Comparison of ENCODE assay signal across 9 cellular contexts in genomic region chr6:21022343-21023107, GRCh38.
DNase-seq lines count a peak whose midpoint lies in the region; ATAC-seq and TF ChIP-seq lines count a peak whose summit lies in the region.
"Had no signal": no experiment of that assay in that cellular context is flagged by ENCODE, and none has a peak within 500 bp of the region (broad histone marks: within the 10 kb centered on the region; RNA-seq: fewer than 3 reads in every experiment).

No MANE protein-coding gene starts in this region.

- no peaks in the 10 kb centered on the region for H3K36me3 ChIP-seq in adrenal gland (replicated peaks in 1 of 2)

- H3K27me3 Mint-ChIP-seq in CD4-positive, alpha-beta T cell, result no peaks in the 10 kb centered on the region

- no peaks in the 10 kb centered on the region for H3K4me1 Mint-ChIP-seq in CD4-positive, alpha-beta T cell (ENCODE audit: low read depth)

- H3K36me3 Mint-ChIP-seq in CD4-positive, alpha-beta T cell (ENCODE audit: low read depth), result peaks cover 39% of the 10 kb centered on the region

- no peaks in the 10 kb centered on the region for H3K27me3 ChIP-seq in adrenal gland
- H3K27me3 ChIP-seq in CD4-positive, alpha-beta T cell (ENCODE audit: control insufficient read depth, insufficient read depth, low read length), result no peaks in the 10 kb centered on the region

- 89 to 99% (median 93%) methylated on average over 7 of the region's 7 CpGs for WGBS in adrenal gland, 4 donors

- no peaks in the 10 kb centered on the region for H3K4me1 ChIP-seq in adrenal gland (replicated peaks in 1 of 2)

- TF ChIP-seq CTCF in adrenal gland (IDR thresholded peaks at IDR 0.05), result no peak
- no peak for TF ChIP-seq CTCF in CD4-positive, alpha-beta T cell (IDR thresholded peaks at IDR 0.05)

- peak; percentile 88 for DNase-seq in NCI-H1436 treated with DMSO at 0.1 percent for 48 hours (lab: John Stamatoyannopoulos, UW)
- peak; percentile 90 for DNase-seq in dermis blood vessel endothelial cell
- DNase-seq in skeletal muscle cell (ENCODE audit: low read depth), result peak; percentile 32
- DNase-seq in DMS 273 (lab: John Stamatoyannopoulos, UW; ENCODE audit: unreplicated experiment), result no peak
- no peak for DNase-seq in adrenal gland
- no peak for DNase-seq in CD4-positive, alpha-beta T cell

- CTCF ChIA-PET in CD4-positive, alpha-beta T cell (lab: Charles Lee), result no interaction called here

- H3K9me3 ChIP-seq in adrenal gland (replicated peaks in 1 of 3), result no peaks in the 10 kb centered on the region
- H3K9me3 ChIP-seq in CD4-positive, alpha-beta T cell (ENCODE audit: control insufficient read depth, low read length), result peaks cover 2% of the 10 kb centered on the region

- intact Hi-C loops in adrenal gland (cut with DNase I), result no loop called here
- intact Hi-C loops in CD4-positive, alpha-beta T cell (cut with DNase I, micrococcal nuclease), result no loop called here

- H3K9me3 Mint-ChIP-seq in CD4-positive, alpha-beta T cell, result peaks cover 1% of the 10 kb centered on the region

- no peak overlapping the region for H3K27ac ChIP-seq in adrenal gland
- no peak overlapping the region for H3K27ac ChIP-seq in CD4-positive, alpha-beta T cell (ENCODE audit: low read depth, low read length)
- H3K27ac ChIP-seq: KMS-11 had no signal

- H3K4me3 Mint-ChIP-seq in CD4-positive, alpha-beta T cell, result no peak overlapping the region

- no peak for TF ChIP-seq POLR2A in adrenal gland (IDR thresholded peaks at IDR 0.05)

- ATAC-seq in GM18499 (IDR thresholded peaks at IDR 0.05; ENCODE audit: insufficient read depth, unreplicated experiment) (peak; percentile 96), HG02588 (IDR thresholded peaks at IDR 0.05; ENCODE audit: unreplicated experiment) (peak; percentile 94)
- ATAC-seq in CD4-positive, alpha-beta T cell (ENCODE audit: poor library complexity), result no peak

- no peak overlapping the region for H3K27ac Mint-ChIP-seq in CD4-positive, alpha-beta T cell

- POLR2A ChIA-PET in CD4-positive, alpha-beta T cell (lab: Charles Lee), result no interaction called here

- H3K4me3 ChIP-seq in skeletal muscle cell (ENCODE audit: low read depth, low read length) (no peak overlapping the region), adrenal gland (no peak overlapping the region)

Comparison
In these comparisons a context has a peak if more than half of its experiments do, and no peak if none do; other contexts are left out.
1. DNase-seq: peak in NCI-H1436 treated with DMSO at 0.1 percent for 48 hours (single experiment), dermis blood vessel endothelial cell (single experiment) and skeletal muscle cell (single experiment); none in DMS 273 (single experiment), adrenal gland (0 of 7) and CD4-positive, alpha-beta T cell (0 of 10).